Comparison of ENCODE assay signal across 8 cellular contexts in the genomic region with DNA sequence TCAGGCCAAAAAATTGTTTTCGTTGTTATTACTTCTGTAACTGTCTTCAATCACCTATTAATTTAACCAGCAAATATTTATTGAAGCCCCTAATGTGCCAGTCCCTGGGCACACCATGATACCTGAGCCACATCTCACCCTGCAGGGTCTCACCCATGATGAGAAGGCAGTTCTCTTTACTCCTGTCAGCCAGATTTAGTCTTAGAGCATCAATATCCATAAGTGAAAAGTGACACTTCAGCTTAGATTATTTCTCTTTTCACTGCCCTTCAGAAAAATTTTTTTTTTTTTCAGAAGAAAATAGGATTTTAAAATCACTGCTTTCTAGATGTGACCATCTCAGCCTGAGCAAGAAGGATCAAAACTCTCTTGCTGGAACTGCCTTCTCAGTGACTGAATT.
DNase-seq lines count a peak whose midpoint lies in the region; FAIRE-seq and TF ChIP-seq lines count a peak whose summit lies in the region.

No MANE protein-coding gene starts in this region.

- TF ChIP-seq CTCF in A673 (conservative IDR thresholded peaks at IDR 0.05; ENCODE audit: low read depth, low read length) (no peak), endothelial cell (IDR thresholded peaks at IDR 0.05; ENCODE audit: unreplicated experiment) (no peak)

- H3K4me1 ChIP-seq in A673 (ENCODE audit: insufficient read depth, low read length, poor library complexity, severe bottlenecking) (peaks cover 22% of the 10 kb centered on the region), mucosa of stomach (ENCODE audit: control insufficient read depth, insufficient read depth, low read length) (peaks cover 4% of the 10 kb centered on the region)

- peak overlapping the region; percentile 78 for H3K4me3 Mint-ChIP-seq in activated T-helper 2 cell treated with anti-CD3 and anti-CD28 coated beads, Interferon-gamma antibody, Interleukin-2, Interleukin-4, amounts not matched to agents 10 μg/mL and 5 μg/mL and 100 μg/mL, durations not matched to agents 14 hours and 24 hours and 36 hours (ENCODE audit: low read depth)
- no peak overlapping the region for H3K4me3 Mint-ChIP-seq in endothelial cell (ENCODE audit: unreplicated experiment)

- H3K27ac Mint-ChIP-seq in activated T-helper 2 cell treated with anti-CD3 and anti-CD28 coated beads, Interferon-gamma antibody, Interleukin-2, Interleukin-4, amounts not matched to agents 10 μg/mL and 5 μg/mL and 100 μg/mL, durations not matched to agents 14 hours and 24 hours and 36 hours: peak overlapping the region; percentile 86
- no peak overlapping the region for H3K27ac Mint-ChIP-seq in endothelial cell (ENCODE audit: unreplicated experiment)

- H3K36me3 ChIP-seq in A673 (ENCODE audit: insufficient read depth, low read length, poor library complexity, severe bottlenecking) (no peaks in the 10 kb centered on the region), mucosa of stomach (ENCODE audit: control insufficient read depth, insufficient read depth, low read length) (no peaks in the 10 kb centered on the region)

- POLR2A ChIA-PET in A673 (lab: Charles Lee; ENCODE audit: low non-redundant PET): interaction anchor here (0.6 kb wide), 2 partner anchors 43 to 251 kb away, joined by 3 read pairs; no protein-coding TSS in a partner anchor

- peaks cover 21% of the 10 kb centered on the region for H3K27me3 Mint-ChIP-seq in activated T-helper 2 cell treated with anti-CD3 and anti-CD28 coated beads, Interferon-gamma antibody, Interleukin-2, Interleukin-4, amounts not matched to agents 10 μg/mL and 5 μg/mL and 100 μg/mL, durations not matched to agents 14 hours and 24 hours and 36 hours (ENCODE audit: low read depth)
- peaks cover 3% of the 10 kb centered on the region for H3K27me3 Mint-ChIP-seq in endothelial cell (ENCODE audit: unreplicated experiment)

- intact Hi-C loops in A673 (cut with micrococcal nuclease; ENCODE audit: unreplicated experiment) (loop anchor here (1.0 to 10.0 kb wide), 6 partner anchors 289 to 1271 kb away; a partner anchor contains a TSS), posterior vena cava (cut with DNase I) (loop anchor here in 1 of 2 donors (5.0 to 10.0 kb wide), 4 partner anchors 169 to 1271 kb away; a partner anchor contains a TSS)
- intact Hi-C loops in activated T-helper 2 cell treated with anti-CD3 and anti-CD28 coated beads, Interferon-gamma antibody, Interleukin-2, Interleukin-4, amounts not matched to agents 10 μg/mL and 5 μg/mL and 100 μg/mL, durations not matched to agents 14 hours and 24 hours and 36 hours (cut with micrococcal nuclease): loop anchor here (1.0 to 10.0 kb wide), 6 partner anchors 259 to 773 kb away; a partner anchor contains a TSS

- peak; percentile 90 for FAIRE-seq in G401.6 (lab: Jason Lieb, UNC)

- H3K9ac ChIP-seq in mucosa of stomach (ENCODE audit: low read length): peak overlapping the region; percentile 45

- H3K4me1 Mint-ChIP-seq in activated T-helper 2 cell treated with anti-CD3 and anti-CD28 coated beads, Interferon-gamma antibody, Interleukin-2, Interleukin-4, amounts not matched to agents 10 μg/mL and 5 μg/mL and 100 μg/mL, durations not matched to agents 14 hours and 24 hours and 36 hours (ENCODE audit: low read depth): peaks cover 31% of the 10 kb centered on the region
- peaks cover 26% of the 10 kb centered on the region for H3K4me1 Mint-ChIP-seq in endothelial cell (ENCODE audit: unreplicated experiment)

- no TSS peak for BruUV-seq in A673 (replicated peaks; lab: Mats Ljungman, UMichigan)

- CTCF ChIA-PET in A673 (lab: Charles Lee): interaction anchor here (1.4 to 1.6 kb wide), 2 partner anchors 472 to 476 kb away, joined by 12 read pairs; no protein-coding TSS in a partner anchor

- H3K27me3 ChIP-seq in A673 (replicated peaks; ENCODE audit: insufficient read depth, low read depth, low read length, poor library complexity) (no peaks in the 10 kb centered on the region), mucosa of stomach (ENCODE audit: control insufficient read depth, insufficient read depth, low read length) (peaks cover 14% of the 10 kb centered on the region)

- no peaks in the 10 kb centered on the region for H3K36me3 Mint-ChIP-seq in activated T-helper 2 cell treated with anti-CD3 and anti-CD28 coated beads, Interferon-gamma antibody, Interleukin-2, Interleukin-4, amounts not matched to agents 10 μg/mL and 5 μg/mL and 100 μg/mL, durations not matched to agents 14 hours and 24 hours and 36 hours (ENCODE audit: low read depth)
- H3K36me3 Mint-ChIP-seq in endothelial cell (ENCODE audit: low read depth, unreplicated experiment): no peaks in the 10 kb centered on the region

- H3K4me3 ChIP-seq in A673 (ENCODE audit: low read depth, low read length, poor library complexity, severe bottlenecking) (peak overlapping the region; percentile 42), mucosa of stomach (ENCODE audit: low read length) (peak overlapping the region; percentile 62)

- no peaks in the 10 kb centered on the region for H3K9me3 ChIP-seq in A673 (ENCODE audit: low read depth, low read length, poor library complexity, severe bottlenecking)
- H3K9me3 ChIP-seq in mucosa of stomach (ENCODE audit: control insufficient read depth, low read length): no peaks in the 10 kb centered on the region

- no peaks in the 10 kb centered on the region for H3K9me3 Mint-ChIP-seq in activated T-helper 2 cell treated with anti-CD3 and anti-CD28 coated beads, Interferon-gamma antibody, Interleukin-2, Interleukin-4, amounts not matched to agents 10 μg/mL and 5 μg/mL and 100 μg/mL, durations not matched to agents 14 hours and 24 hours and 36 hours
- no peaks in the 10 kb centered on the region for H3K9me3 Mint-ChIP-seq in endothelial cell (ENCODE audit: unreplicated experiment)

- no peak overlapping the region for H3K27ac ChIP-seq in A673 (ENCODE audit: low read depth, low read length, poor library complexity, severe bottlenecking)

- DNase-seq in A673 (ENCODE audit: low spot score) (no peak), NCI-H1417 (lab: John Stamatoyannopoulos, UW) (no peak), posterior vena cava (ENCODE audit: low spot score) (no peak), mucosa of gallbladder (ENCODE audit: low spot score) (no peak), endothelial cell (ENCODE audit: low spot score) (no peak)
- DNase-seq in activated T-helper 2 cell treated with anti-CD3 and anti-CD28 coated beads, Interferon-gamma antibody, Interleukin-2, Interleukin-4, amounts not matched to agents 10 μg/mL and 5 μg/mL and 100 μg/mL, durations not matched to agents 14 hours and 24 hours and 36 hours (ENCODE audit: low spot score): no peak
